Comparison of ENCODE assay signal across 1 cellular context in the genomic region with DNA sequence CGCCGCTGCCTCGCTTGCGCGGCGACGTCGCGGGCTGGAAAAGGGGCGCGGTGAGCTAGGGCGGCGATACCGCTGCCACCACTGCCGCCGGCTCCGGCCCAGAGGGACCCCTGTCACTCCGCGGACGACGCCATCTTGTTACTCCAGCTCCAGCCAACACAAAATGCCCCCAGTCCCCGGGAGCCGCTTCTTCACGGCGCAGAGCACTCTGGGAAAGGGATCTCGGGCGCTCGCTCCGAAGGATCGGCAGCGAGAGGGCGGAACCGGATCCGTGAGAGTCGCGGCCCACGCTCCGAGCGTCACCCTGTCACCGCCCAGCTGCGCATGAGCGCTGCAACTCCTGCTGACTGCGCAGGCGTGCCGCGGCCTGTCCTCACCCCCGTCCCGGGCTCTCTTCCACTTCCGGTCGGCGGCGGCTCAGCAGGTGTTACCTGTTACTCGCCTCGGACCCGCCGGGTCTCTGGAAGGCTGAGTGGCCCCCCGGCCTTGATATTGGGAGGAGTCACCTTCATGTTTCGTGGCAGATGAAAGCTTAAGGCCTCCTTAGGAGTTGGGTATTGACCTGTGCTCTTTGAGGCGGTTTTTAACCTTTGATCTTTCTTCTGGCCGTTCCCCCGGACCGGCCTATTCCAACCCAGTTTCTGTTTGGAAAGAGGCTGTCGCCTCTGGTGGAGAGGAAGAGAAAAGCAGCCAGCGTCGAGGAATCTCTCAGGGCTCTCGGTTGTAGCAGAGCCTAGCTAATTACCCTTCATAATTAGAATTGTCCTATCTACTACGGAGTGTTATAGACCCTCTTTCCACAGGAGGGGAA.
TF ChIP-seq lines count a peak whose summit lies in the region.

TSS of gene CSNK1A1 (minus strand) at position 213 of the 811 bp plus-strand sequence. CDS start 475 bp downstream, outside the sequence.

TF ChIP-seq in K562, 482 proteins besides CTCF, POLR2A, EP300 and RAD21 (continued from another document):
- TF ChIP-seq, protein P1, sequence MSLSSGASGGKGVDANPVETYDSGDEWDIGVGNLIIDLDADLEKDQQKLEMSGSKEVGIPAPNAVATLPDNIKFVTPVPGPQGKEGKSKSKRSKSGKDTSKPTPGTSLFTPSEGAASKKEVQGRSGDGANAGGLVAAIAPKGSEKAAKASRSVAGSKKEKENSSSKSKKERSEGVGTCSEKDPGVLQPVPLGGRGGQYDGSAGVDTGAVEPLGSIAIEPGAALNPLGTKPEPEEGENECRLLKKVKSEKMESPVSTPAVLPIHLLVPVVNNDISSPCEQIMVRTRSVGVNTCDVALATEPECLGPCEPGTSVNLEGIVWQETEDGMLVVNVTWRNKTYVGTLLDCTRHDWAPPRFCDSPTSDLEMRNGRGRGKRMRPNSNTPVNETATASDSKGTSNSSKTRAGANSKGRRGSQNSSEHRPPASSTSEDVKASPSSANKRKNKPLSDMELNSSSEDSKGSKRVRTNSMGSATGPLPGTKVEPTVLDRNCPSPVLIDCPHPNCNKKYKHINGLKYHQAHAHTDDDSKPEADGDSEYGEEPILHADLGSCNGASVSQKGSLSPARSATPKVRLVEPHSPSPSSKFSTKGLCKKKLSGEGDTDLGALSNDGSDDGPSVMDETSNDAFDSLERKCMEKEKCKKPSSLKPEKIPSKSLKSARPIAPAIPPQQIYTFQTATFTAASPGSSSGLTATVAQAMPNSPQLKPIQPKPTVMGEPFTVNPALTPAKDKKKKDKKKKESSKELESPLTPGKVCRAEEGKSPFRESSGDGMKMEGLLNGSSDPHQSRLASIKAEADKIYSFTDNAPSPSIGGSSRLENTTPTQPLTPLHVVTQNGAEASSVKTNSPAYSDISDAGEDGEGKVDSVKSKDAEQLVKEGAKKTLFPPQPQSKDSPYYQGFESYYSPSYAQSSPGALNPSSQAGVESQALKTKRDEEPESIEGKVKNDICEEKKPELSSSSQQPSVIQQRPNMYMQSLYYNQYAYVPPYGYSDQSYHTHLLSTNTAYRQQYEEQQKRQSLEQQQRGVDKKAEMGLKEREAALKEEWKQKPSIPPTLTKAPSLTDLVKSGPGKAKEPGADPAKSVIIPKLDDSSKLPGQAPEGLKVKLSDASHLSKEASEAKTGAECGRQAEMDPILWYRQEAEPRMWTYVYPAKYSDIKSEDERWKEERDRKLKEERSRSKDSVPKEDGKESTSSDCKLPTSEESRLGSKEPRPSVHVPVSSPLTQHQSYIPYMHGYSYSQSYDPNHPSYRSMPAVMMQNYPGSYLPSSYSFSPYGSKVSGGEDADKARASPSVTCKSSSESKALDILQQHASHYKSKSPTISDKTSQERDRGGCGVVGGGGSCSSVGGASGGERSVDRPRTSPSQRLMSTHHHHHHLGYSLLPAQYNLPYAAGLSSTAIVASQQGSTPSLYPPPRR (CRISPR knock-in tag; IDR thresholded peaks at IDR 0.05; ENCODE audit: borderline replicate concordance) = 0 out of 2 replicates have a peak, but pooled peaks have one; percentile 62
TF ChIP-seq in K562: peak in this region for 170.
